6 cellular contexts compared by ENCODE assay signal in the genomic region with DNA sequence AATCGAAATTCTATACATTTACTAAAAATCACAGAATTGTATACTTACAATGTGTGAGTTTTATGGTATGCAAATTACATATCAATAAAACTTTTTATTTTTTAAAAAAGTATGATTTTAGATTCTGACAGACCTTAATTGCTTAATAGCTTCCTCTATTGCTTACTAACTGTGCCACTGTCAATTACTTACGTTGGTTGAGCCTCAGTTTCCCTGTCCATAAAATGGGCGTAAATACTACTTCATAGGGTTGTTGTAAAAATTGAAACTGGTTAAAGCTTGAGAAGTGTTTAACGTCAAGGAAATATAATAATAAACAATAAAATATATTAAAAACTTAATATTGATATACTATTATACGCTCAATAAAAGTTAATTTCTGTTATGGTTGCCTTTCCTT.
"Had no signal": no experiment of that assay in that cellular context is flagged by ENCODE, and none has a peak within 500 bp of the region (broad histone marks: within the 10 kb centered on the region; RNA-seq: fewer than 3 reads in every experiment).

No MANE protein-coding gene starts in this region.

- DNase-seq: IMR-90, KBM-7, KG1 had no signal

- H3K27ac ChIP-seq: HL-60 had no signal

- FAIRE-seq: HTR-8/SVneo had no signal

- H3K36me3 Mint-ChIP-seq: IgD-negative memory B cell had no signal

- H3K27me3 Mint-ChIP-seq: IgD-negative memory B cell had no signal

- H3K27ac Mint-ChIP-seq: IgD-negative memory B cell had no signal

- H3K4me3 Mint-ChIP-seq: IgD-negative memory B cell had no signal

- H3K4me1 Mint-ChIP-seq: IgD-negative memory B cell had no signal
